ENCODE assay signal across 18 cellular contexts in genomic region chr15:66911131-66911700, GRCh38.
"Had no signal": no experiment of that assay in that cellular context is flagged by ENCODE, and none has a peak within 500 bp of the region (broad histone marks: within the 10 kb centered on the region; RNA-seq: fewer than 3 reads in every experiment).

No MANE protein-coding gene starts in this region.

- DNase-seq: activated CD4-positive, CD25-positive, alpha-beta regulatory T cell treated with anti-CD3 and anti-CD28 coated beads, Interleukin-2, amount 50 U/mL, for 72 hours; activated CD8-positive, alpha-beta memory T cell treated with anti-CD3 and anti-CD28 coated beads for 24 hours; activated T-cell treated with anti-CD3 and anti-CD28 coated beads for 4 hours; dorsolateral prefrontal cortex; kidney; left lung; posterior cingulate gyrus; right cardiac atrium; small intestine; stimulated activated CD4-positive, alpha-beta T cell treated with anti-CD3 and anti-CD28 coated beads, Interleukin-4, amount 100 ng/mL, for 24 hours; T1000; tibial artery had no signal

- H3K27me3 ChIP-seq: dorsolateral prefrontal cortex, hepatocyte, left lung, tibial artery had no signal

- H3K9me3 ChIP-seq: left lung, mucosa of descending colon, tibial artery had no signal

- H3K79me2 ChIP-seq: hepatocyte had no signal

- H3K4me3 ChIP-seq: dorsolateral prefrontal cortex, hepatocyte, left lung, mucosa of descending colon, tibial artery had no signal

- H3K4me2 ChIP-seq: hepatocyte had no signal

- H3K27ac ChIP-seq: dorsolateral prefrontal cortex, hepatocyte, left lung, tibial artery had no signal

- ATAC-seq: right cardiac atrium had no signal

- H2AFZ ChIP-seq: hepatocyte had no signal

- H3K36me3 ChIP-seq: left lung, tibial artery had no signal

- FAIRE-seq: astrocyte, bronchial epithelial cell, endometrium, kidney, small intestine, urothelium cell line had no signal
